Comparison of ENCODE assay signal across 13 cellular contexts in genomic region chr6:108693406-108694154, GRCh38.
DNase-seq lines count a peak whose midpoint lies in the region; ATAC-seq and TF ChIP-seq lines count a peak whose summit lies in the region.
"Had no signal": no experiment of that assay in that cellular context is flagged by ENCODE, and none has a peak within 500 bp of the region (broad histone marks: within the 10 kb centered on the region; RNA-seq: fewer than 3 reads in every experiment).

No MANE protein-coding gene starts in this region.

- H3K36me3 Mint-ChIP-seq in effector memory CD8-positive, alpha-beta T cell (ENCODE audit: insufficient read depth) = peaks cover 5% of the 10 kb centered on the region

- TF ChIP-seq POLR2A in gastrocnemius medialis (IDR thresholded peaks at IDR 0.05) (no peak), breast epithelium (IDR thresholded peaks at IDR 0.05) (no peak), adrenal gland (IDR thresholded peaks at IDR 0.05) (no peak)

- in situ Hi-C loops in gastrocnemius medialis (cut with MboI; ENCODE audit: low sequenced_read_pairs in 4 of 4) = no loop called here

- intact Hi-C loops in left ventricle myocardium inferior (cut with micrococcal nuclease) (no loop called here), Right ventricle myocardium superior (cut with DNase I) (no loop called here), gastrocnemius medialis (cut with DNase I; ENCODE audit: low total_unique reads) (no loop called here), breast epithelium (cut with DNase I; ENCODE audit: low total_unique reads) (no loop called here), adrenal gland (cut with DNase I) (no loop called here)

- H3K27ac ChIP-seq in left ventricle myocardium inferior (replicated peaks) (peak overlapping the region; percentile 8), gastrocnemius medialis (peak overlapping the region in 3 of 4 donors; percentile 22 to 32 (median 31)), breast epithelium (no peak overlapping the region), adrenal gland (no peak overlapping the region)
- H3K27ac ChIP-seq: BLaER1 treated with 17β-estradiol and CSF1 and Interleukin-3, amounts not matched to agents 10 nM and 100 nM had no signal

- DNase-seq in left ventricle myocardium inferior = no peak
- no peak for DNase-seq in Right ventricle myocardium superior
- peak; percentile 78 for DNase-seq in myocyte (ENCODE audit: low read depth)
- no peak for DNase-seq in gastrocnemius medialis
- DNase-seq in effector memory CD8-positive, alpha-beta T cell = no peak
- DNase-seq in breast epithelium (ENCODE audit: low spot score in 2 of 2) = no peak
- DNase-seq in adrenal gland = no peak
- DNase-seq: 8988T; CD4-positive, CD25-positive, alpha-beta regulatory T cell; DMS53; GF-D8 had no signal

- H3K4me1 ChIP-seq in left ventricle myocardium inferior (peaks cover 64% of the 10 kb centered on the region), gastrocnemius medialis (peaks cover 34 to 38% of the 10 kb centered on the region in 2 donors), breast epithelium (peaks cover 4 to 19% of the 10 kb centered on the region in 2 donors), adrenal gland (replicated peaks in 1 of 2) (peaks cover 7 to 19% of the 10 kb centered on the region in 2 donors)
- H3K4me1 ChIP-seq: HAP-1 had no signal

- ATAC-seq in Right ventricle myocardium superior (ENCODE audit: poor library complexity) (no peak), gastrocnemius medialis (no peak)
- ATAC-seq in effector memory CD8-positive, alpha-beta T cell (replicated peaks) = no peak

- H3K36me3 ChIP-seq in left ventricle myocardium inferior (peaks cover 7% of the 10 kb centered on the region), gastrocnemius medialis (no peaks in the 10 kb centered on the region), breast epithelium (no peaks in the 10 kb centered on the region), adrenal gland (replicated peaks in 1 of 2) (no peaks in the 10 kb centered on the region)
- H3K36me3 ChIP-seq: HAP-1 had no signal

- TF ChIP-seq CTCF in left ventricle myocardium inferior (IDR thresholded peaks at IDR 0.05; ENCODE audit: borderline replicate concordance) (no peak), gastrocnemius medialis (IDR thresholded peaks at IDR 0.05 in 4 of 5, conservative IDR thresholded peaks at IDR 0.05 in 1 of 5) (no peak), breast epithelium (IDR thresholded peaks at IDR 0.05) (no peak), adrenal gland (IDR thresholded peaks at IDR 0.05) (no peak)

- 94 to 98% (median 97%) methylated on average over 4 of the region's 4 CpGs for WGBS in adrenal gland, 4 donors

- H3K4me3 ChIP-seq in left ventricle myocardium inferior = no peak overlapping the region
- H3K4me3 ChIP-seq in gastrocnemius medialis = no peak overlapping the region
- no peak overlapping the region for H3K4me3 ChIP-seq in breast epithelium
- H3K4me3 ChIP-seq in adrenal gland = no peak overlapping the region
- H3K4me3 ChIP-seq: BLaER1 treated with 17β-estradiol and CSF1 and Interleukin-3, amounts not matched to agents 10 nM and 100 nM; HAP-1 had no signal

- H3K4me1 Mint-ChIP-seq in effector memory CD8-positive, alpha-beta T cell (ENCODE audit: low read depth in 2 of 2) = peaks cover 2 to 6% of the 10 kb centered on the region in 2 donors

- H3K4me3 Mint-ChIP-seq in effector memory CD8-positive, alpha-beta T cell = no peak overlapping the region
- H3K4me3 Mint-ChIP-seq: CD4-positive, CD25-positive, alpha-beta regulatory T cell had no signal

- H3K27ac Mint-ChIP-seq in effector memory CD8-positive, alpha-beta T cell = no peak overlapping the region

- H3K27me3 Mint-ChIP-seq in effector memory CD8-positive, alpha-beta T cell = no peaks in the 10 kb centered on the region
- H3K27me3 Mint-ChIP-seq: CD4-positive, CD25-positive, alpha-beta regulatory T cell had no signal

- H3K27me3 ChIP-seq in left ventricle myocardium inferior (ENCODE audit: low read depth) = no peaks in the 10 kb centered on the region
- H3K27me3 ChIP-seq in gastrocnemius medialis = no peaks in the 10 kb centered on the region
- no peaks in the 10 kb centered on the region for H3K27me3 ChIP-seq in breast epithelium
- no peaks in the 10 kb centered on the region for H3K27me3 ChIP-seq in adrenal gland
- H3K27me3 ChIP-seq: BLaER1 treated with 17β-estradiol and CSF1 and Interleukin-3, amounts not matched to agents 10 nM and 100 nM had no signal

- no peaks in the 10 kb centered on the region for H3K9me3 Mint-ChIP-seq in effector memory CD8-positive, alpha-beta T cell
- H3K9me3 Mint-ChIP-seq: CD4-positive, CD25-positive, alpha-beta regulatory T cell had no signal

- H3K9me3 ChIP-seq in left ventricle myocardium inferior (replicated peaks) (no peaks in the 10 kb centered on the region), gastrocnemius medialis (no peaks in the 10 kb centered on the region), breast epithelium (no peaks in the 10 kb centered on the region), adrenal gland (replicated peaks in 1 of 3) (no peaks in the 10 kb centered on the region)
- H3K9me3 ChIP-seq: BLaER1 treated with 17β-estradiol and CSF1 and Interleukin-3, amounts not matched to agents 10 nM and 100 nM; HAP-1 had no signal

Comparison
In these comparisons a context has a peak if more than half of its experiments do, and no peak if none do; other contexts are left out.
1. H3K27ac ChIP-seq: peak in left ventricle myocardium inferior (single experiment) and gastrocnemius medialis (3 of 4); none in breast epithelium (0 of 2) and adrenal gland (0 of 5).